Comparison of ENCODE assay signal across 16 cellular contexts in genomic region chr9:137445930-137446431, GRCh38. TPM values are rescaled to one million over a fixed set of nuclear protein-coding genes. Genes with fewer than 3 reads are reported as not detected.
DNase-seq lines count a peak whose midpoint lies in the region; ATAC-seq, FAIRE-seq and TF ChIP-seq lines count a peak whose summit lies in the region.
"Had no signal": no experiment of that assay in that cellular context is flagged by ENCODE, and none has a peak within 500 bp of the region (broad histone marks: within the 10 kb centered on the region; RNA-seq: fewer than 3 reads in every experiment).

No MANE protein-coding gene starts in this region.

- peaks cover 16% of the 10 kb centered on the region for H3K4me1 ChIP-seq in KMS-11 (ENCODE audit: low read depth, poor library complexity, severe bottlenecking)
- H3K4me1 ChIP-seq in K562 (replicated peaks in 1 of 2; ENCODE audit: control insufficient read depth in 2 of 2, insufficient read depth in 2 of 2, low read length in 2 of 2), result peaks cover 8 to 58% of the 10 kb centered on the region in 2 experiments; a peak in 4 of 5 replicates
- H3K4me1 ChIP-seq in neuronal stem cell (ENCODE audit: control insufficient read depth in 2 of 2, insufficient read depth in 1 of 2, low read depth in 1 of 2, low read length in 2 of 2), result peaks cover 2 to 8% of the 10 kb centered on the region in 2 donors
- H3K4me1 ChIP-seq: testis had no signal

- TF ChIP-seq EP300 in K562 (IDR thresholded peaks at IDR 0.05; ENCODE audit: low read length), result no peak

- TF ChIP-seq POLR2A in K562 (conservative IDR thresholded peaks at IDR 0.05), result no peak

- TF ChIP-seq CTCF in KMS-11 (conservative IDR thresholded peaks at IDR 0.05; ENCODE audit: low read depth, low read length) (no peak), K562 (IDR thresholded peaks at IDR 0.05 in 2 of 3, conservative IDR thresholded peaks at IDR 0.05 in 1 of 3; ENCODE audit: insufficient read depth in 2 of 3, low read depth in 1 of 3, low read length in 3 of 3) (no peak)

- 19% methylated on average over 18 of the region's 19 CpGs for WGBS in K562 (ENCODE audit: insufficient coverage, low coverage, missing lambda C conversion rate)
- no CpG with 5 or more reads among the region's 19 CpGs for WGBS in neuronal stem cell (ENCODE audit: extremely low coverage in 2 of 2, insufficient read length in 2 of 2, insufficient replicate concordance in 1 of 2), 2 donors

- POLR2A ChIA-PET in K562 (lab: Yijun Ruan, JAX), result interaction anchor here (1.7 kb wide), 1 partner anchor 11 kb away, joined by 3 read pairs; no protein-coding TSS in a partner anchor

- H2BK5ac ChIP-seq in neuronal stem cell (ENCODE audit: low read length), result no peak overlapping the region

- H3K27ac ChIP-seq in KMS-11 (no peak overlapping the region), K562 (ENCODE audit: extremely low read depth, low read depth, low read length) (no peak overlapping the region), neuronal stem cell (replicated peaks; ENCODE audit: low read length) (no peak overlapping the region)
- H3K27ac ChIP-seq: 22Rv1, testis had no signal

- DNase-seq in DMS 273 (lab: John Stamatoyannopoulos, UW; ENCODE audit: unreplicated experiment) (peak; percentile 42), DMS 273 treated with DMSO at 0.1 percent for 48 hours (lab: John Stamatoyannopoulos, UW) (no peak), K562 (ENCODE audit: extremely low read depth in 1 of 4, low spot score in 3 of 4) (no peak), neuronal stem cell (ENCODE audit: low spot score) (no peak), kidney glomerular epithelial cell (lab: John Stamatoyannopoulos, UW) (no peak), GF-D8 (lab: John Stamatoyannopoulos, UW) (no peak)

- H3K79me2 ChIP-seq in KMS-11 (ENCODE audit: insufficient read depth, low read depth) (no peaks in the 10 kb centered on the region), K562 (ENCODE audit: control insufficient read depth, insufficient read depth, low read length) (no peaks in the 10 kb centered on the region)

- H3K23ac ChIP-seq in neuronal stem cell (ENCODE audit: low read depth, low read length, poor library complexity), result no peak overlapping the region

- H2BK15ac ChIP-seq in neuronal stem cell (ENCODE audit: low read length), result peak overlapping the region; percentile 60

- BruUV-seq in K562 (replicated peaks; lab: Mats Ljungman, UMichigan), result no TSS peak

- no peak for TF ChIP-seq RAD21 in K562 (CRISPR knock-in tag; conservative IDR thresholded peaks at IDR 0.05 in 1 of 2, IDR thresholded peaks at IDR 0.05 in 1 of 2)

- no peak overlapping the region for H4K8ac ChIP-seq in neuronal stem cell (ENCODE audit: low read depth, low read length)

- H3K9me3 ChIP-seq in K562 (replicated peaks; ENCODE audit: control insufficient read depth, insufficient read depth, low read depth, low read length), result no peaks in the 10 kb centered on the region
- H3K9me3 ChIP-seq in neuronal stem cell (replicated peaks in 1 of 2; ENCODE audit: control insufficient read depth in 2 of 2, insufficient read depth in 1 of 2, low read depth in 1 of 2, low read length in 2 of 2), result no peaks in the 10 kb centered on the region
- H3K9me3 ChIP-seq: testis had no signal

- in situ Hi-C loops in K562 (cut with MboI), result loop anchor here (5.0 kb wide), 1 partner anchor 159 kb away; no protein-coding TSS in a partner anchor

- H3K14ac ChIP-seq in neuronal stem cell (ENCODE audit: low read length), result no peak overlapping the region

- no peak overlapping the region for H3K4ac ChIP-seq in neuronal stem cell (ENCODE audit: low read length)

- H2BK120ac ChIP-seq in neuronal stem cell (ENCODE audit: low read depth, low read length), result no peak overlapping the region

- no peak for FAIRE-seq in K562 (lab: Jason Lieb, UNC)
- FAIRE-seq: HTR-8/SVneo, small intestine had no signal

- H3K9ac ChIP-seq in KMS-11, result no peak overlapping the region
- H3K9ac ChIP-seq in K562 (ENCODE audit: insufficient read depth in 1 of 2, low read depth in 2 of 2, low read length in 2 of 2), result peak overlapping the region in 1 of 2 experiments; percentile 80; a peak in 2 of 4 replicates
- H3K9ac ChIP-seq in neuronal stem cell (ENCODE audit: low read depth, low read length, poor library complexity), result no peak overlapping the region

- H3K4me3 ChIP-seq in KMS-11 (IDR thresholded peaks at IDR 0.05; ENCODE audit: insufficient read depth, low read depth, low read length) (no peak overlapping the region), K562 (no peak overlapping the region), neuronal stem cell (ENCODE audit: low read length in 2 of 2) (no peak overlapping the region)
- H3K4me3 ChIP-seq: testis had no signal

- H2AFZ ChIP-seq in KMS-11 (ENCODE audit: low read depth) (peak overlapping the region; percentile 19; the same call in 1 of the 2 replicates), K562 (ENCODE audit: low read depth, low read length) (no peak overlapping the region), neuronal stem cell (ENCODE audit: low read length) (no peak overlapping the region)

- CTCF ChIA-PET in K562 (lab: Yijun Ruan, JAX; ENCODE audit: low intra/inter-chr PET ratio), result interaction anchor here (0.6 to 1.1 kb wide), 5 partner anchors 21 to 150 kb away, joined by 3 to 5 read pairs (median 4); partner anchors contain the start of genes EXD3 and NRARP

- no peak overlapping the region for H2BK12ac ChIP-seq in neuronal stem cell (ENCODE audit: low read length)

- H4K20me1 ChIP-seq in KMS-11 (ENCODE audit: insufficient read depth) (no peaks in the 10 kb centered on the region), K562 (replicated peaks; ENCODE audit: control insufficient read depth, insufficient read depth, low read length) (no peaks in the 10 kb centered on the region)

- peak overlapping the region; percentile 4 for H2AK5ac ChIP-seq in neuronal stem cell (ENCODE audit: low read depth, low read length)

- H3K9me1 ChIP-seq in K562 (ENCODE audit: control insufficient read depth, insufficient read depth, low read length), result no peaks in the 10 kb centered on the region

- peak overlapping the region; percentile 84 for H3K18ac ChIP-seq in neuronal stem cell (ENCODE audit: low read length)

- H3K36me3 ChIP-seq in KMS-11 (ENCODE audit: insufficient read depth) (no peaks in the 10 kb centered on the region), K562 (ENCODE audit: control insufficient read depth, insufficient read depth, low read length) (peaks cover 19% of the 10 kb centered on the region; the same call in 2 of the 3 replicates), neuronal stem cell (replicated peaks in 1 of 2; ENCODE audit: control insufficient read depth in 2 of 2, insufficient read depth in 2 of 2, low read length in 2 of 2) (peaks cover 9 to 17% of the 10 kb centered on the region in 2 donors)

- H3K27me3 ChIP-seq in KMS-11 (ENCODE audit: insufficient read depth, low read depth) (peaks cover 26% of the 10 kb centered on the region), K562 (ENCODE audit: control insufficient read depth in 2 of 2, insufficient read depth in 2 of 2, low read length in 2 of 2) (no peaks in the 10 kb centered on the region), neuronal stem cell (ENCODE audit: control insufficient read depth in 3 of 3, insufficient read depth in 3 of 3, low read depth in 1 of 3, low read length in 3 of 3) (peaks cover 0 to 6% (median 4%) of the 10 kb centered on the region in 3 experiments)
- H3K27me3 ChIP-seq: testis had no signal

- H3K79me1 ChIP-seq in neuronal stem cell (ENCODE audit: low read depth, low read length), result no peaks in the 10 kb centered on the region

- H3K4me2 ChIP-seq in KMS-11 (peak overlapping the region; percentile 3; the same call in 1 of the 2 replicates), K562 (ENCODE audit: insufficient read depth, low read length) (peak overlapping the region; percentile 54; the same call in 1 of the 2 replicates), neuronal stem cell (ENCODE audit: insufficient read depth, low read length, poor library complexity, severe bottlenecking) (no peak overlapping the region)

- ATAC-seq in K562 (no peak; the same call in 2 of the 3 replicates), GM19455 (IDR thresholded peaks at IDR 0.05; ENCODE audit: unreplicated experiment) (no peak)

- intact Hi-C loops in K562 (cut with micrococcal nuclease), result loop anchor here (5.0 to 10.0 kb wide), 2 partner anchors 89 to 144 kb away; partner anchors contain the start of gene NRARP

- H4K91ac ChIP-seq in neuronal stem cell (ENCODE audit: low read depth, low read length, poor library complexity), result no peak overlapping the region

RNA-seq across cellular contexts. Expression of gene ENTPD8, which starts 4.8 kb away (rescaled TPM):
- 0.23 and 0.67 TPM in 2 replicates for total RNA-seq in K562 (2011; cell fraction: chromatin; rRNA removed; ENCODE audit: low replicate concordance)
- 0.50 and 0.53 TPM in 2 replicates for total RNA-seq in K562 (2011; cell fraction: nucleolus; rRNA removed)
- 0.22 TPM in 1 of 2 replicates, not detected in the other for total RNA-seq in K562 (2011; cell fraction: nucleoplasm; rRNA removed)
- total RNA-seq in K562 (2014; rRNA removed) (0.16 and 0.27 TPM in 2 replicates), K562 (2014; rRNA removed; fragmentation: Illumina TruSeq; extraction: Trizol) (not detected in 2 replicates), K562 (2015; rRNA removed; fragmentation: Illumina TruSeq; extraction: Trizol) (0.08 TPM in 1 of 2 replicates, not detected in the other), K562 (2021) (0.13 and 0.18 TPM in 2 replicates)
- polyA plus RNA-seq in K562 (2011; rRNA removed) (0.06 and 0.11 TPM in 2 replicates), K562 (2014; fragmentation: Illumina TruSeq; extraction: Trizol) (0.07 TPM in 1 of 2 replicates, not detected in the other), K562 (2014; fragmentation: Nextera tagmentation; extraction: Ambion mirVana) (not detected), K562 (2014; rRNA removed) (0.20 TPM in 1 of 2 replicates, not detected in the other)
- 0.04 and 0.27 TPM in 2 replicates for polyA plus RNA-seq in K562 (2011; cell fraction: cytosol; rRNA removed)
- polyA plus RNA-seq in K562 (2011; cell fraction: nucleus; rRNA removed), result 0.63 and 1.0 TPM in 2 replicates
- polyA plus RNA-seq in K562 (2012), result 0.12 and 0.16 TPM in 2 replicates
- polyA minus RNA-seq in K562 (2011; rRNA and poly(A)+ RNA removed), result not detected in 2 replicates
- not detected in 2 replicates for polyA minus RNA-seq in K562 (2011; cell fraction: cytosol; rRNA and poly(A)+ RNA removed)
- polyA minus RNA-seq in K562 (2011; cell fraction: nucleus; rRNA and poly(A)+ RNA removed), result 0.13 and 0.22 TPM in 2 replicates
- 0.03 TPM for polyA plus RNA-seq in neuronal stem cell (2013, experiment 1 of 2)
- 0.04 TPM for polyA plus RNA-seq in neuronal stem cell (2013, experiment 2 of 2)
- total RNA-seq: CD8-positive, alpha-beta T cell; HFFc6; lower leg skin had no signal
- polyA plus RNA-seq: neural cell had no signal

RNA-seq across cellular contexts. Expression of gene NSMF, which starts 13.2 kb away (rescaled TPM):
- total RNA-seq in K562 (2011; cell fraction: chromatin; rRNA removed; ENCODE audit: low replicate concordance), result 47.6 and 128 TPM in 2 replicates
- total RNA-seq in K562 (2011; cell fraction: nucleolus; rRNA removed), result 87.2 and 93.1 TPM in 2 replicates
- total RNA-seq in K562 (2011; cell fraction: nucleoplasm; rRNA removed), result 47.3 and 58.7 TPM in 2 replicates
- total RNA-seq in K562 (2014; rRNA removed) (49.2 and 60.0 TPM in 2 replicates), K562 (2014; rRNA removed; fragmentation: Illumina TruSeq; extraction: Trizol) (24.4 and 29.3 TPM in 2 replicates), K562 (2015; rRNA removed; fragmentation: Illumina TruSeq; extraction: Trizol) (28.2 and 29.1 TPM in 2 replicates), K562 (2021) (72.0 and 74.5 TPM in 2 replicates)
- polyA plus RNA-seq in K562 (2011; rRNA removed) (44.9 and 71.8 TPM in 2 replicates), K562 (2014; fragmentation: Illumina TruSeq; extraction: Trizol) (26.4 and 44.1 TPM in 2 replicates), K562 (2014; fragmentation: Nextera tagmentation; extraction: Ambion mirVana) (under 1 TPM; 0.20 to 0.42 TPM), K562 (2014; rRNA removed) (76.3 and 82.7 TPM in 2 replicates)
- 59.2 and 114 TPM in 2 replicates for polyA plus RNA-seq in K562 (2011; cell fraction: cytosol; rRNA removed)
- 244 and 400 TPM in 2 replicates for polyA plus RNA-seq in K562 (2011; cell fraction: nucleus; rRNA removed)
- polyA plus RNA-seq in K562 (2012), result 38.5 and 48.2 TPM in 2 replicates
- polyA minus RNA-seq in K562 (2011; rRNA and poly(A)+ RNA removed), result 25.2 and 31.9 TPM in 2 replicates
- polyA minus RNA-seq in K562 (2011; cell fraction: cytosol; rRNA and poly(A)+ RNA removed), result 37.7 and 44.3 TPM in 2 replicates
- polyA minus RNA-seq in K562 (2011; cell fraction: nucleus; rRNA and poly(A)+ RNA removed), result 47.9 and 59.5 TPM in 2 replicates
- polyA plus RNA-seq in neuronal stem cell (2013, experiment 1 of 2), result 46.8 TPM
- 45.0 TPM for polyA plus RNA-seq in neuronal stem cell (2013, experiment 2 of 2)

RNA-seq across cellular contexts. Expression of gene NOXA1, which starts 22.8 kb away (rescaled TPM):
- 0.25 and 0.97 TPM in 2 replicates for total RNA-seq in K562 (2011; cell fraction: chromatin; rRNA removed; ENCODE audit: low replicate concordance)
- total RNA-seq in K562 (2011; cell fraction: nucleolus; rRNA removed), result 1.6 and 1.8 TPM in 2 replicates
- 0.69 and 0.88 TPM in 2 replicates for total RNA-seq in K562 (2011; cell fraction: nucleoplasm; rRNA removed)
- total RNA-seq in K562 (2014; rRNA removed), result 0.33 and 0.50 TPM in 2 replicates
- not detected in 2 replicates for total RNA-seq in K562 (2014; rRNA removed; fragmentation: Illumina TruSeq; extraction: Trizol)
- total RNA-seq in K562 (2015; rRNA removed; fragmentation: Illumina TruSeq; extraction: Trizol), result 0.07 TPM in 1 of 2 replicates, not detected in the other
- 0.63 and 1.2 TPM in 2 replicates for total RNA-seq in K562 (2021)
- 0.11 and 0.22 TPM in 2 replicates for polyA plus RNA-seq in K562 (2011; rRNA removed)
- 0.13 and 0.36 TPM in 2 replicates for polyA plus RNA-seq in K562 (2011; cell fraction: cytosol; rRNA removed)
- polyA plus RNA-seq in K562 (2011; cell fraction: nucleus; rRNA removed), result 2.8 and 4.7 TPM in 2 replicates
- polyA plus RNA-seq in K562 (2012), result 0.34 and 2.4 TPM in 2 replicates
- not detected in 2 replicates for polyA plus RNA-seq in K562 (2014; fragmentation: Illumina TruSeq; extraction: Trizol)
- polyA plus RNA-seq in K562 (2014; fragmentation: Nextera tagmentation; extraction: Ambion mirVana), result not detected
- 0.20 and 0.50 TPM in 2 replicates for polyA plus RNA-seq in K562 (2014; rRNA removed)
- polyA minus RNA-seq in K562 (2011; rRNA and poly(A)+ RNA removed), result not detected in 2 replicates
- polyA minus RNA-seq in K562 (2011; cell fraction: cytosol; rRNA and poly(A)+ RNA removed), result not detected in 2 replicates
- 0.81 and 1.00 TPM in 2 replicates for polyA minus RNA-seq in K562 (2011; cell fraction: nucleus; rRNA and poly(A)+ RNA removed)
- 0.61 TPM for polyA plus RNA-seq in neuronal stem cell (2013, experiment 1 of 2)
- 0.64 TPM for polyA plus RNA-seq in neuronal stem cell (2013, experiment 2 of 2)

RNA-seq across cellular contexts. Expression of gene EXD3, which starts 23.0 kb away (rescaled TPM):
- 17.3 and 38.8 TPM in 2 replicates for total RNA-seq in K562 (2011; cell fraction: chromatin; rRNA removed; ENCODE audit: low replicate concordance)
- 26.5 and 29.7 TPM in 2 replicates for total RNA-seq in K562 (2011; cell fraction: nucleolus; rRNA removed)
- 17.2 and 17.5 TPM in 2 replicates for total RNA-seq in K562 (2011; cell fraction: nucleoplasm; rRNA removed)
- total RNA-seq in K562 (2014; rRNA removed), result 6.5 and 6.7 TPM in 2 replicates
- total RNA-seq in K562 (2014; rRNA removed; fragmentation: Illumina TruSeq; extraction: Trizol), result 1.3 and 1.5 TPM in 2 replicates
- total RNA-seq in K562 (2015; rRNA removed; fragmentation: Illumina TruSeq; extraction: Trizol), result 3.3 and 3.4 TPM in 2 replicates
- 11.7 and 12.5 TPM in 2 replicates for total RNA-seq in K562 (2021)
- 3.9 and 8.0 TPM in 2 replicates for polyA plus RNA-seq in K562 (2011; rRNA removed)
- polyA plus RNA-seq in K562 (2011; cell fraction: cytosol; rRNA removed), result 5.1 and 8.7 TPM in 2 replicates
- 60.2 and 73.6 TPM in 2 replicates for polyA plus RNA-seq in K562 (2011; cell fraction: nucleus; rRNA removed)
- polyA plus RNA-seq in K562 (2012), result 7.9 and 18.3 TPM in 2 replicates
- 5.6 and 8.5 TPM in 2 replicates for polyA plus RNA-seq in K562 (2014; fragmentation: Illumina TruSeq; extraction: Trizol)
- under 1 TPM; 0.29 to 0.35 TPM for polyA plus RNA-seq in K562 (2014; fragmentation: Nextera tagmentation; extraction: Ambion mirVana)
- polyA plus RNA-seq in K562 (2014; rRNA removed), result 8.6 and 10.2 TPM in 2 replicates
- 2.0 and 3.0 TPM in 2 replicates for polyA minus RNA-seq in K562 (2011; rRNA and poly(A)+ RNA removed)
- polyA minus RNA-seq in K562 (2011; cell fraction: cytosol; rRNA and poly(A)+ RNA removed), result 2.3 and 5.6 TPM in 2 replicates
- 6.2 and 8.9 TPM in 2 replicates for polyA minus RNA-seq in K562 (2011; cell fraction: nucleus; rRNA and poly(A)+ RNA removed)
- 21.1 TPM for polyA plus RNA-seq in neuronal stem cell (2013, experiment 1 of 2)
- 19.9 TPM for polyA plus RNA-seq in neuronal stem cell (2013, experiment 2 of 2)
